18 cellular contexts compared by ENCODE assay signal in genomic region chr10:5390607-5391205, GRCh38. TPM values are rescaled to one million over a fixed set of nuclear protein-coding genes. Genes with fewer than 3 reads are reported as not detected.
DNase-seq lines count a peak whose midpoint lies in the region; ATAC-seq, FAIRE-seq and TF ChIP-seq lines count a peak whose summit lies in the region.
"Had no signal": no experiment of that assay in that cellular context is flagged by ENCODE, and none has a peak within 500 bp of the region (broad histone marks: within the 10 kb centered on the region; RNA-seq: fewer than 3 reads in every experiment).

No MANE protein-coding gene starts in this region.

- no peak for TF ChIP-seq POLR2A in A549 (IDR thresholded peaks at IDR 0.05; ENCODE audit: low read length)

- H3K27ac ChIP-seq in A549 (no peak overlapping the region), HEK293 (ENCODE audit: extremely low read depth, low read depth, low read length) (no peak overlapping the region)
- H3K27ac ChIP-seq: 22Rv1, BLaER1 had no signal

- H3K27me3 ChIP-seq in adipocyte (replicated peaks; ENCODE audit: control insufficient read depth, insufficient read depth, low read length) = no peaks in the 10 kb centered on the region
- H3K27me3 ChIP-seq: BLaER1 had no signal

- TF ChIP-seq RAD21 in A549 (conservative IDR thresholded peaks at IDR 0.05 in 1 of 2, IDR thresholded peaks at IDR 0.05 in 1 of 2) = no peak

- no peak for ATAC-seq in A549
- ATAC-seq in GM21619 (IDR thresholded peaks at IDR 0.05; ENCODE audit: unreplicated experiment) = no peak
- ATAC-seq in HG02798 (IDR thresholded peaks at IDR 0.05; ENCODE audit: poor library complexity, unreplicated experiment) = no peak

- POLR2A ChIA-PET in A549 (lab: Yijun Ruan, JAX) (no interaction called here), HEK293 (lab: Yijun Ruan, JAX) (no interaction called here)

- H3K4me2 ChIP-seq in A549 = no peak overlapping the region
- H3K4me2 ChIP-seq: BLaER1 had no signal

- H3K36me3 ChIP-seq in HEK293 (ENCODE audit: control insufficient read depth in 2 of 2, insufficient read depth in 1 of 2, low read length in 2 of 2) = no peaks in the 10 kb centered on the region
- H3K36me3 ChIP-seq in adipocyte (ENCODE audit: control insufficient read depth, insufficient read depth, low read length, severe bottlenecking) = no peaks in the 10 kb centered on the region
- H3K36me3 ChIP-seq: BLaER1 had no signal

- CTCF ChIA-PET in A549 (lab: Yijun Ruan, JAX) = interaction anchor here (1.4 to 1.6 kb wide), 4 partner anchors 232 to 576 kb away, joined by 3 to 5 read pairs (median 4); no protein-coding TSS in a partner anchor
- CTCF ChIA-PET in HEK293 (lab: Yijun Ruan, JAX) = interaction anchor here (1.2 kb wide), 2 partner anchors 43 to 540 kb away, joined by 3 to 5 read pairs; no protein-coding TSS in a partner anchor

- WGBS in A549 (ENCODE audit: missing lambda C conversion rate) = 73% methylated on average over 1 of the region's 1 CpG

- FAIRE-seq in A549 (lab: Jason Lieb, UNC) = peak; percentile 84
- FAIRE-seq: GM12892, H54 had no signal

- H3K9me3 ChIP-seq in A549 (peaks cover 49% of the 10 kb centered on the region), HEK293 (ENCODE audit: control insufficient read depth, insufficient read depth, low read depth, low read length) (no peaks in the 10 kb centered on the region), adipocyte (ENCODE audit: control insufficient read depth, low read length) (peaks cover 58% of the 10 kb centered on the region)

- H3K4me3 ChIP-seq in A549 = no peak overlapping the region
- no peak overlapping the region for H3K4me3 ChIP-seq in HEK293 (ENCODE audit: low read depth, low read length)
- H3K4me3 ChIP-seq in adipocyte (ENCODE audit: low read length) = peak overlapping the region; percentile 5
- H3K4me3 ChIP-seq: BLaER1 had no signal

- DNase-seq in DMS53 (lab: John Stamatoyannopoulos, UW) (peak; percentile 27), DMS53 treated with DMSO at 0.1 percent for 48 hours (lab: John Stamatoyannopoulos, UW; ENCODE audit: unreplicated experiment) (no peak), A549 (ENCODE audit: low read depth in 1 of 2, low spot score in 1 of 2) (no peak), adipocyte (ENCODE audit: low read depth) (no peak), mesenteric fat pad (ENCODE audit: low spot score) (no peak)
- DNase-seq: AML-193; Caco-2; CD8-positive, alpha-beta memory T cell had no signal

- H3K4me1 ChIP-seq in A549 = no peaks in the 10 kb centered on the region
- H3K4me1 ChIP-seq in HEK293 (ENCODE audit: control insufficient read depth, insufficient read depth, low read length) = no peaks in the 10 kb centered on the region
- no peaks in the 10 kb centered on the region for H3K4me1 ChIP-seq in adipocyte (ENCODE audit: control insufficient read depth, insufficient read depth, low read length)
- H3K4me1 ChIP-seq: BLaER1, Caco-2 had no signal

- TF ChIP-seq CTCF in A549 (IDR thresholded peaks at IDR 0.05) = no peak
- no peak for TF ChIP-seq CTCF in HEK293 (tag by site-specific recombination; IDR thresholded peaks at IDR 0.05)

- TF ChIP-seq EP300 in A549 (IDR thresholded peaks at IDR 0.05) = no peak

- H3K9ac ChIP-seq in adipocyte (ENCODE audit: low read length) = no peak overlapping the region
- H3K9ac ChIP-seq: BLaER1 had no signal

TF ChIP-seq in A549, 52 proteins besides CTCF, POLR2A, EP300 and RAD21:
- TF ChIP-seq HES2 (IDR thresholded peaks at IDR 0.05) = peak; percentile 14; the same call in 1 of the 2 replicates
- TF ChIP-seq HDAC2 (IDR thresholded peaks at IDR 0.05) = peak; percentile 44; the same call in 1 of the 2 replicates
- peak; percentile 48; the same call in 1 of the 2 replicates for TF ChIP-seq KDM1A (IDR thresholded peaks at IDR 0.05; ENCODE audit: low read depth)
- TF ChIP-seq EHF (CRISPR knock-in tag; IDR thresholded peaks at IDR 0.05) = no peak
TF ChIP-seq in A549: peak in this region for 3.

TF ChIP-seq in HEK293, 187 proteins besides CTCF, POLR2A, EP300 and RAD21 (continues in another document):
- TF ChIP-seq SCRT1 (tag by site-specific recombination; IDR thresholded peaks at IDR 0.05; ENCODE audit: borderline replicate concordance) (no peak), ZNF830 (tag by site-specific recombination; IDR thresholded peaks at IDR 0.05; ENCODE audit: low read depth) (no peak), TRIM28 (IDR thresholded peaks at IDR 0.05; ENCODE audit: borderline replicate concordance, low read length) (peak; percentile 74; the same call in 1 of the 2 replicates), ZNF23 (tag by site-specific recombination; IDR thresholded peaks at IDR 0.05; ENCODE audit: borderline replicate concordance) (no peak), ZNF114 (tag by site-specific recombination; IDR thresholded peaks at IDR 0.05) (no peak), ZNF324 (tag by site-specific recombination; IDR thresholded peaks at IDR 0.05) (peak; percentile 37; the same call in 1 of the 2 replicates), ZBTB7A (tag by site-specific recombination; IDR thresholded peaks at IDR 0.05; ENCODE audit: low read depth) (no peak), ZNF626 (tag by site-specific recombination; IDR thresholded peaks at IDR 0.05) (0 out of 2 replicates have a peak, but pooled peaks have one; percentile 68), ZNF654 (tag by site-specific recombination; IDR thresholded peaks at IDR 0.05; ENCODE audit: low read depth) (peak; percentile 9; the same call in 1 of the 2 replicates), ZNF529 (tag by site-specific recombination; IDR thresholded peaks at IDR 0.05; ENCODE audit: insufficient replicate concordance) (peak; percentile 28), ZNF510 (tag by site-specific recombination; IDR thresholded peaks at IDR 0.05; ENCODE audit: insufficient replicate concordance) (peak; percentile 55), ZNF677 (tag by site-specific recombination; IDR thresholded peaks at IDR 0.05) (no peak), ZNF610 (tag by site-specific recombination; IDR thresholded peaks at IDR 0.05; ENCODE audit: borderline replicate concordance) (peak; percentile 64; the same call in 1 of the 2 replicates), ZNF280C (tag by site-specific recombination; IDR thresholded peaks at IDR 0.05) (no peak), ZNF350 (tag by site-specific recombination; IDR thresholded peaks at IDR 0.05) (no peak), AEBP2 (tag by site-specific recombination; IDR thresholded peaks at IDR 0.05; ENCODE audit: borderline replicate concordance) (no peak), SETDB1 (IDR thresholded peaks at IDR 0.05; ENCODE audit: insufficient read length, low read length) (peak; percentile 99)

RNA-seq across cellular contexts. Expression of gene TUBAL3, which starts 13.9 kb away (rescaled TPM):
- polyA plus RNA-seq in A549 (2011; rRNA removed) (1.4 and 2.1 TPM in 2 replicates), A549 (2017; fragmentation: RNase III; extraction: RNeasy Plus Mini Kit Qiagen cat#74134 plus additional on column Dnase treatment) (0.34 to 0.37 TPM (median 0.36 TPM) in 3 replicates)
- 0.69 TPM in 2 replicates for polyA plus RNA-seq in A549 (2012; cell fraction: cytosol; rRNA removed)
- 0.55 and 0.61 TPM in 2 replicates for polyA plus RNA-seq in A549 (2012; cell fraction: nucleus; rRNA removed)
- 1.4 and 1.8 TPM in 2 replicates for polyA minus RNA-seq in A549 (2011; rRNA and poly(A)+ RNA removed)
- total RNA-seq in mesenteric fat pad = not detected
- total RNA-seq: CD8-positive, alpha-beta memory T cell; G401; HT1080 had no signal
- polyA plus RNA-seq: CD8-positive, alpha-beta memory T cell had no signal

RNA-seq across cellular contexts. Expression of gene NET1, which starts 21.7 kb away (rescaled TPM):
- polyA plus RNA-seq in A549 (2011; rRNA removed) (132 and 144 TPM in 2 replicates), A549 (2017; fragmentation: RNase III; extraction: RNeasy Plus Mini Kit Qiagen cat#74134 plus additional on column Dnase treatment) (36.3 to 43.4 TPM (median 42.9 TPM) in 3 replicates)
- polyA plus RNA-seq in A549 (2012; cell fraction: cytosol; rRNA removed) = 36.8 and 40.4 TPM in 2 replicates
- polyA plus RNA-seq in A549 (2012; cell fraction: nucleus; rRNA removed) = 17.0 and 17.3 TPM in 2 replicates
- 149 and 173 TPM in 2 replicates for polyA minus RNA-seq in A549 (2011; rRNA and poly(A)+ RNA removed)
- total RNA-seq in mesenteric fat pad = 164 TPM

RNA-seq across cellular contexts. Expression of gene UCN3, which starts 25.9 kb away (rescaled TPM):
- polyA plus RNA-seq in A549 (2011; rRNA removed) (not detected in 2 replicates), A549 (2017; fragmentation: RNase III; extraction: RNeasy Plus Mini Kit Qiagen cat#74134 plus additional on column Dnase treatment) (0.11 TPM in 1 of 3 replicates, not detected in the others)
- not detected in 2 replicates for polyA plus RNA-seq in A549 (2012; cell fraction: cytosol; rRNA removed)
- 0.04 TPM in 1 of 2 replicates, not detected in the other for polyA plus RNA-seq in A549 (2012; cell fraction: nucleus; rRNA removed)
- not detected in 2 replicates for polyA minus RNA-seq in A549 (2011; rRNA and poly(A)+ RNA removed)
- total RNA-seq in mesenteric fat pad = not detected
- total RNA-seq: Caco-2; CD8-positive, alpha-beta memory T cell; Daoy; G401; HT1080 had no signal
- polyA plus RNA-seq: CD8-positive, alpha-beta memory T cell had no signal
